Comparison of ENCODE assay signal across 8 cellular contexts in the genomic region with DNA sequence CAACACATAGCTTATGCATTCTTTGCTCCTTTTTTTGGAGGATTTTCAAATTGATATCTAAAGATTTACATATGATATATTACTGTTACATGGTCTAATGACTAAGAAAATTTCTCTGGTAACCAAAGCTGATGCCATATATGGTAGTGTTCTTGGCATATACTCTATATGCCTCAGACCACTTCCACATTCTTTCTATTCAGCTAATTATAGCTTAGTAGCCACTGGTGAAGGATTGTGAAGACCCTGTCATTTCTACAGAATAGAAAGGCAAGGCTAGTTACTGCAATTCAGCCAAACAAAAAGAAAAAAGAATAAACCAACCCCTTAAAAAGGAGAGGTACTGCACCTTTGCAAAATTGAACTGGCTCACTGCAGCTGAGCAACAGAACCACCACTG. TPM values are rescaled to one million over a fixed set of nuclear protein-coding genes. Genes with fewer than 3 reads are reported as not detected.
DNase-seq lines count a peak whose midpoint lies in the region; ATAC-seq and TF ChIP-seq lines count a peak whose summit lies in the region.

No MANE protein-coding gene starts in this region.

- peaks cover 5 to 65% (median 36%) of the 10 kb centered on the region in 4 donors for H3K4me1 Mint-ChIP-seq in naive thymus-derived CD8-positive, alpha-beta T cell

- H3K9me3 Mint-ChIP-seq in naive thymus-derived CD8-positive, alpha-beta T cell: peaks cover 0 to 70% (median 10%) of the 10 kb centered on the region in 9 donors

- intact Hi-C loops in heart right ventricle (cut with DNase I) (loop anchor here in 1 of 10 donors (5.0 to 10.0 kb wide), 3 partner anchors 34 to 233 kb away; partner anchors contain the start of genes H2AZ2 and TBRG4), Right ventricle myocardium superior (cut with DNase I) (loop anchor here (10.0 kb wide), 1 partner anchor 103 kb away; no protein-coding TSS in a partner anchor), transverse colon (cut with DNase I; ENCODE audit: low total_unique reads) (no loop called here)

- no peaks in the 10 kb centered on the region for H3K27me3 ChIP-seq in heart right ventricle
- no peaks in the 10 kb centered on the region for H3K27me3 ChIP-seq in SU-DHL-6 (ENCODE audit: low read length)
- no peaks in the 10 kb centered on the region for H3K27me3 ChIP-seq in transverse colon

- H3K4me3 ChIP-seq in heart right ventricle: peak overlapping the region; percentile 1 to 97 (median 86)
- H3K4me3 ChIP-seq in SU-DHL-6 (ENCODE audit: insufficient read depth, low read length, poor library complexity, severe bottlenecking): peak overlapping the region; percentile 30
- H3K4me3 ChIP-seq in transverse colon: peak overlapping the region in 1 of 4 donors; percentile 23

- TF ChIP-seq EP300 in transverse colon (IDR thresholded peaks at IDR 0.05; ENCODE audit: low read depth): no peak

- H3K4me3 Mint-ChIP-seq in naive thymus-derived CD8-positive, alpha-beta T cell: peak overlapping the region in 3 of 10 donors; percentile 46 to 79 (median 62)

- H3K27me3 Mint-ChIP-seq in naive thymus-derived CD8-positive, alpha-beta T cell: no peaks in the 10 kb centered on the region

- H3K79me2 ChIP-seq in SU-DHL-6 (ENCODE audit: insufficient read depth, low read length): peaks cover 56% of the 10 kb centered on the region

- H3K36me3 ChIP-seq in heart right ventricle (peaks cover 0 to 46% (median 0%) of the 10 kb centered on the region in 9 donors), SU-DHL-6 (ENCODE audit: low read length) (peaks cover 29% of the 10 kb centered on the region), transverse colon (no peaks in the 10 kb centered on the region)

- no peaks in the 10 kb centered on the region for H3K9me2 ChIP-seq in SU-DHL-6 (replicated peaks; ENCODE audit: insufficient read depth, low read length)

- peaks cover 9 to 31% (median 9%) of the 10 kb centered on the region in 3 donors for H3K36me3 Mint-ChIP-seq in naive thymus-derived CD8-positive, alpha-beta T cell

- in situ Hi-C loops in transverse colon (cut with MboI; ENCODE audit: low pct_ligation_motif_present in 1 of 4, low pct_unique_long_range_greater_than_20kb in 1 of 4, low sequenced_read_pairs in 3 of 4): no loop called here
- in situ Hi-C loops in ACHN (cut with HindIII; ENCODE audit: low pct_ligation_motif_present, low pct_unique_long_range_greater_than_20kb, low sequenced_read_pairs): no loop called here

- ATAC-seq in heart right ventricle: no peak
- no peak for ATAC-seq in Right ventricle myocardium superior (ENCODE audit: poor library complexity)
- no peak for ATAC-seq in naive thymus-derived CD8-positive, alpha-beta T cell

- H3F3A ChIP-seq in SU-DHL-6 (ENCODE audit: insufficient read depth): peaks cover 34% of the 10 kb centered on the region

- POLR2A ChIA-PET in naive thymus-derived CD8-positive, alpha-beta T cell (lab: Charles Lee): interaction anchor here (1.1 to 2.3 kb wide), 2 partner anchors 12 to 33 kb away, joined by 3 to 8 read pairs; partner anchors contain the start of gene H2AZ2

- H3K27ac ChIP-seq in heart right ventricle: peak overlapping the region in 4 of 10 donors; percentile 8 to 46 (median 18)
- H3K27ac ChIP-seq in SU-DHL-6 (ENCODE audit: low read depth, low read length): 0 out of 2 replicates have a peak overlapping the region, but pooled peaks have one; percentile 16
- H3K27ac ChIP-seq in transverse colon: peak overlapping the region; percentile 7 to 98 (median 27)

- peak overlapping the region in 1 of 10 donors; percentile 17 for H3K27ac Mint-ChIP-seq in naive thymus-derived CD8-positive, alpha-beta T cell

- TF ChIP-seq POLR2A in transverse colon (IDR thresholded peaks at IDR 0.05): no peak

- peaks cover 9 to 84% (median 68%) of the 10 kb centered on the region in 9 donors for H3K4me1 ChIP-seq in heart right ventricle
- H3K4me1 ChIP-seq in transverse colon: peaks cover 22 to 73% (median 54%) of the 10 kb centered on the region in 4 donors

- H3K9ac ChIP-seq in SU-DHL-6 (ENCODE audit: low read length): peak overlapping the region; percentile 8; the same call in 1 of the 2 replicates

- DNase-seq in heart right ventricle: no peak
- no peak for DNase-seq in Right ventricle myocardium superior
- peak; percentile 51 for DNase-seq in glomerular visceral epithelial cell (ENCODE audit: extremely low spot score)
- no peak for DNase-seq in transverse colon
- no peak for DNase-seq in ACHN
- DNase-seq in naive thymus-derived CD8-positive, alpha-beta T cell: no peak
- no peak for DNase-seq in NCI-H82 (lab: John Stamatoyannopoulos, UW)

- H3K9me3 ChIP-seq in heart right ventricle: no peaks in the 10 kb centered on the region
- peaks cover 5% of the 10 kb centered on the region; the same call in 1 of the 2 replicates for H3K9me3 ChIP-seq in SU-DHL-6 (ENCODE audit: insufficient read depth, low read length)
- no peaks in the 10 kb centered on the region for H3K9me3 ChIP-seq in transverse colon

- TF ChIP-seq CTCF in heart right ventricle (IDR thresholded peaks at IDR 0.05) (no peak), SU-DHL-6 (IDR thresholded peaks at IDR 0.05; ENCODE audit: insufficient read depth, low read length, poor library complexity, severe bottlenecking) (no peak), transverse colon (IDR thresholded peaks at IDR 0.05) (no peak)

- no peak overlapping the region for H2AFZ ChIP-seq in SU-DHL-6 (ENCODE audit: low read depth, low read length, severe bottlenecking)

- H3K4me2 ChIP-seq in SU-DHL-6 (ENCODE audit: low read depth, low read length, poor library complexity, severe bottlenecking): peak overlapping the region; percentile 60

- peaks cover 32% of the 10 kb centered on the region for H4K20me1 ChIP-seq in SU-DHL-6 (ENCODE audit: low read depth, low read length)

RNA-seq across cellular contexts. Expression of gene PURB, which starts 3.7 kb away (rescaled TPM):
- total RNA-seq in heart right ventricle (10 to 100 TPM; 12.7 to 18.7 (median 16.7) TPM), Right ventricle myocardium superior (13.3 TPM), transverse colon (10 to 100 TPM; 13.1 to 26.2 (median 20.4) TPM)
- 1 to 10 TPM; 6.6 to 7.7 TPM for polyA plus RNA-seq in heart right ventricle
- total RNA-seq in naive thymus-derived CD8-positive, alpha-beta T cell: 10 to 100 TPM; 28.1 TPM
- polyA plus RNA-seq in naive thymus-derived CD8-positive, alpha-beta T cell: 1 to 10 TPM; 2.0 to 3.2 (median 2.6) TPM

RNA-seq across cellular contexts. Expression of gene H2AZ2, which starts 33.7 kb away (rescaled TPM):
- total RNA-seq in heart right ventricle (100 to 1,000 TPM; 206 to 280 (median 259) TPM), Right ventricle myocardium superior (257 TPM), transverse colon (100 to 1,000 TPM in 3 of 4 donors, 10 to 100 TPM in 1; 99.6 to 418 (median 115) TPM)
- 100 to 1,000 TPM; 109 to 131 TPM for polyA plus RNA-seq in heart right ventricle
- 100 to 1,000 TPM; 156 to 164 TPM for total RNA-seq in naive thymus-derived CD8-positive, alpha-beta T cell
- 100 to 1,000 TPM; 236 to 254 (median 247) TPM for polyA plus RNA-seq in naive thymus-derived CD8-positive, alpha-beta T cell
